ENCODE assay signal across 13 cellular contexts in genomic region chr4:41538887-41539498, GRCh38. TPM values are rescaled to one million over a fixed set of nuclear protein-coding genes. Genes with fewer than 3 reads are reported as not detected.
DNase-seq lines count a peak whose midpoint lies in the region; TF ChIP-seq lines count a peak whose summit lies in the region.
"Had no signal": no experiment of that assay in that cellular context is flagged by ENCODE, and none has a peak within 500 bp of the region (broad histone marks: within the 10 kb centered on the region; RNA-seq: fewer than 3 reads in every experiment).

No MANE protein-coding gene starts in this region.

- no peaks in the 10 kb centered on the region for H3K36me3 Mint-ChIP-seq in neural progenitor cell
- H3K36me3 Mint-ChIP-seq: activated CD8-positive, alpha-beta memory T cell treated with anti-CD3 and anti-CD28 coated beads, Interleukin-2, amount 10 ng/mL, durations not matched to agents 7 days and 5 days; naive thymus-derived CD4-positive, alpha-beta T cell had no signal

- no peaks in the 10 kb centered on the region for H3K9me3 ChIP-seq in left ventricle myocardium inferior (replicated peaks)
- H3K9me3 ChIP-seq in neural progenitor cell (ENCODE audit: low read depth), result no peaks in the 10 kb centered on the region
- H3K9me3 ChIP-seq: BLaER1 treated with 17β-estradiol and CSF1 and Interleukin-3, amounts not matched to agents 10 nM and 100 nM had no signal

- H3K27me3 ChIP-seq in left ventricle myocardium inferior (ENCODE audit: low read depth) (no peaks in the 10 kb centered on the region), neural progenitor cell (no peaks in the 10 kb centered on the region)
- H3K27me3 ChIP-seq: BLaER1 treated with 17β-estradiol and CSF1 and Interleukin-3, amounts not matched to agents 10 nM and 100 nM had no signal

- H3K9ac ChIP-seq in neural progenitor cell, result no peak overlapping the region
- H3K9ac ChIP-seq: BLaER1 treated with 17β-estradiol and CSF1 and Interleukin-3, amounts not matched to agents 10 nM and 100 nM had no signal

- intact Hi-C loops in left ventricle myocardium inferior (cut with micrococcal nuclease), result no loop called here

- TF ChIP-seq CTCF in C4-2B (conservative IDR thresholded peaks at IDR 0.05) (no peak), left ventricle myocardium inferior (IDR thresholded peaks at IDR 0.05; ENCODE audit: borderline replicate concordance) (no peak), neural progenitor cell (IDR thresholded peaks at IDR 0.05) (no peak)

- peak overlapping the region; percentile 60 for H3K4me3 ChIP-seq in left ventricle myocardium inferior
- no peak overlapping the region for H3K4me3 ChIP-seq in neural progenitor cell
- H3K4me3 ChIP-seq: BLaER1 treated with 17β-estradiol and CSF1 and Interleukin-3, amounts not matched to agents 10 nM and 100 nM had no signal

- H3K4me1 ChIP-seq in left ventricle myocardium inferior (peaks cover 100% of the 10 kb centered on the region), neural progenitor cell (peaks cover 13% of the 10 kb centered on the region)

- H3K27me3 Mint-ChIP-seq in neural progenitor cell (ENCODE audit: insufficient read depth, low read depth), result no peaks in the 10 kb centered on the region
- H3K27me3 Mint-ChIP-seq: activated CD8-positive, alpha-beta memory T cell treated with anti-CD3 and anti-CD28 coated beads, Interleukin-2, amount 10 ng/mL, durations not matched to agents 7 days and 5 days had no signal

- peak; percentile 20 for DNase-seq in left ventricle myocardium inferior
- DNase-seq in renal cortical epithelial cell (ENCODE audit: low read depth), result peak; percentile 56
- DNase-seq in COLO829 (ENCODE audit: low spot score), result no peak
- DNase-seq in iPS-NIHi7 (ENCODE audit: extremely low spot score), result no peak
- DNase-seq in neural progenitor cell (ENCODE audit: low spot score), result no peak
- no peak for DNase-seq in stimulated activated CD4-positive, alpha-beta T cell treated with anti-CD3 and anti-CD28 coated beads, Interleukin-4, amount 100 ng/mL, for 4 hours
- DNase-seq: activated CD8-positive, alpha-beta memory T cell treated with anti-CD3 and anti-CD28 coated beads, Interleukin-2, amount 10 ng/mL, durations not matched to agents 7 days and 5 days; KBM-7; naive thymus-derived CD4-positive, alpha-beta T cell; NCI-H526 treated with DMSO at 0.1 percent for 48 hours had no signal

- no peaks in the 10 kb centered on the region for H4K20me1 ChIP-seq in neural progenitor cell (ENCODE audit: low read depth)
- H4K20me1 ChIP-seq: BLaER1 treated with 17β-estradiol and CSF1 and Interleukin-3, amounts not matched to agents 10 nM and 100 nM had no signal

- no peaks in the 10 kb centered on the region for H3K9me3 Mint-ChIP-seq in neural progenitor cell

- H2AFZ ChIP-seq in neural progenitor cell (replicated peaks), result no peak overlapping the region

- no peak overlapping the region for H3K4me2 ChIP-seq in neural progenitor cell

- H3K4me1 Mint-ChIP-seq in neural progenitor cell, result peaks cover 9% of the 10 kb centered on the region
- H3K4me1 Mint-ChIP-seq: activated CD8-positive, alpha-beta memory T cell treated with anti-CD3 and anti-CD28 coated beads, Interleukin-2, amount 10 ng/mL, durations not matched to agents 7 days and 5 days; naive thymus-derived CD4-positive, alpha-beta T cell had no signal

- H3K36me3 ChIP-seq in left ventricle myocardium inferior (no peaks in the 10 kb centered on the region), neural progenitor cell (no peaks in the 10 kb centered on the region)
- H3K36me3 ChIP-seq: BLaER1 treated with 17β-estradiol and CSF1 and Interleukin-3, amounts not matched to agents 10 nM and 100 nM had no signal

- no peak overlapping the region for H3K27ac Mint-ChIP-seq in neural progenitor cell
- H3K27ac Mint-ChIP-seq: activated CD8-positive, alpha-beta memory T cell treated with anti-CD3 and anti-CD28 coated beads, Interleukin-2, amount 10 ng/mL, durations not matched to agents 7 days and 5 days; naive thymus-derived CD4-positive, alpha-beta T cell had no signal

- no peaks in the 10 kb centered on the region for H3F3A ChIP-seq in neural progenitor cell (ENCODE audit: low read depth)

- H3K79me2 ChIP-seq in neural progenitor cell (ENCODE audit: low read depth), result no peaks in the 10 kb centered on the region

- no peak overlapping the region for H3K4me3 Mint-ChIP-seq in neural progenitor cell
- H3K4me3 Mint-ChIP-seq: activated CD8-positive, alpha-beta memory T cell treated with anti-CD3 and anti-CD28 coated beads, Interleukin-2, amount 10 ng/mL, durations not matched to agents 7 days and 5 days; naive thymus-derived CD4-positive, alpha-beta T cell had no signal

- H3K27ac ChIP-seq in C4-2B (peak overlapping the region; percentile 49), angular gyrus (ENCODE audit: low read depth, low read length) (peak overlapping the region; percentile 82), left ventricle myocardium inferior (replicated peaks) (peak overlapping the region; percentile 91), neural progenitor cell (no peak overlapping the region)
- H3K27ac ChIP-seq: BLaER1 treated with 17β-estradiol and CSF1 and Interleukin-3, amounts not matched to agents 10 nM and 100 nM had no signal

RNA-seq across cellular contexts. Expression of gene LIMCH1, which starts 1.0 kb away (rescaled TPM):
- 382 TPM for total RNA-seq in left ventricle myocardium inferior
- 17.7 and 65.0 TPM in 2 replicates for total RNA-seq in renal cortical epithelial cell
- total RNA-seq in neural progenitor cell (ENCODE audit: low replicate concordance), result 5.4 and 9.8 TPM in 2 replicates
- total RNA-seq: activated CD8-positive, alpha-beta memory T cell treated with anti-CD3 and anti-CD28 coated beads, Interleukin-2, amount 10 ng/mL, durations not matched to agents 7 days and 5 days had no signal

Comparison
In these comparisons a context has a peak if more than half of its experiments do, and no peak if none do; other contexts are left out.
1. DNase-seq: peak in left ventricle myocardium inferior (single experiment) and renal cortical epithelial cell (single experiment); none in COLO829 (single experiment), iPS-NIHi7 (single experiment), neural progenitor cell (single experiment) and stimulated activated CD4-positive, alpha-beta T cell treated with anti-CD3 and anti-CD28 coated beads, Interleukin-4, amount 100 ng/mL, for 4 hours (0 of 2).